In genomic region chr2:229980440-229981184, GRCh38 we compare ENCODE assay signal across 8 cellular contexts. TPM values are rescaled to one million over a fixed set of nuclear protein-coding genes. Genes with fewer than 3 reads are reported as not detected.
DNase-seq lines count a peak whose midpoint lies in the region; ATAC-seq, FAIRE-seq and TF ChIP-seq lines count a peak whose summit lies in the region.

No MANE protein-coding gene starts in this region.

- H3K36me3 ChIP-seq in cardiac muscle cell (no peaks in the 10 kb centered on the region), gastrocnemius medialis (no peaks in the 10 kb centered on the region)

- TF ChIP-seq POLR2A in gastrocnemius medialis (IDR thresholded peaks at IDR 0.05), result no peak

- H3K4me1 Mint-ChIP-seq in CD4-positive, alpha-beta T cell (ENCODE audit: low read depth), result peaks cover 5% of the 10 kb centered on the region

- ATAC-seq in gastrocnemius medialis, result peak; percentile 83 to 87
- ATAC-seq in CD4-positive, alpha-beta T cell (ENCODE audit: poor library complexity), result no peak

- no peak overlapping the region for H3K4me3 Mint-ChIP-seq in CD4-positive, alpha-beta T cell

- no peak overlapping the region for H3K27ac Mint-ChIP-seq in CD4-positive, alpha-beta T cell

- POLR2A ChIA-PET in CD4-positive, alpha-beta T cell (lab: Charles Lee), result no interaction called here

- no peaks in the 10 kb centered on the region for H3K27me3 ChIP-seq in cardiac muscle cell
- no peaks in the 10 kb centered on the region for H3K27me3 ChIP-seq in gastrocnemius medialis
- no peaks in the 10 kb centered on the region for H3K27me3 ChIP-seq in CD4-positive, alpha-beta T cell (ENCODE audit: control insufficient read depth, insufficient read depth, low read length)

- no peaks in the 10 kb centered on the region for H3K36me3 Mint-ChIP-seq in CD4-positive, alpha-beta T cell (ENCODE audit: low read depth)

- CTCF ChIA-PET in CD4-positive, alpha-beta T cell (lab: Charles Lee), result no interaction called here

- no peak for FAIRE-seq in HTR-8/SVneo (lab: Jason Lieb, UNC)

- H3K27ac ChIP-seq in cardiac muscle cell (peak overlapping the region; percentile 42), gastrocnemius medialis (peak overlapping the region; percentile 24 to 54 (median 48))
- H3K27ac ChIP-seq in CD4-positive, alpha-beta T cell (ENCODE audit: low read depth, low read length), result no peak overlapping the region

- in situ Hi-C loops in gastrocnemius medialis (cut with MboI; ENCODE audit: low sequenced_read_pairs in 4 of 4), result no loop called here

- intact Hi-C loops in gastrocnemius medialis (cut with DNase I; ENCODE audit: low total_unique reads), result no loop called here
- intact Hi-C loops in CD4-positive, alpha-beta T cell (cut with DNase I, micrococcal nuclease), result no loop called here

- no peaks in the 10 kb centered on the region for H3K9me3 Mint-ChIP-seq in CD4-positive, alpha-beta T cell

- H3K4me3 ChIP-seq in cardiac muscle cell, result no peak overlapping the region
- H3K4me3 ChIP-seq in gastrocnemius medialis, result no peak overlapping the region

- TF ChIP-seq CTCF in cardiac muscle cell (IDR thresholded peaks at IDR 0.05; ENCODE audit: low read depth, low read length) (no peak), gastrocnemius medialis (IDR thresholded peaks at IDR 0.05 in 4 of 5, conservative IDR thresholded peaks at IDR 0.05 in 1 of 5) (no peak)
- no peak for TF ChIP-seq CTCF in CD4-positive, alpha-beta T cell (IDR thresholded peaks at IDR 0.05)

- H3K27me3 Mint-ChIP-seq in CD4-positive, alpha-beta T cell, result no peaks in the 10 kb centered on the region

- peaks cover 6% of the 10 kb centered on the region for H3K4me1 ChIP-seq in cardiac muscle cell (ENCODE audit: low read depth)
- H3K4me1 ChIP-seq in gastrocnemius medialis, result peaks cover 0 to 3% of the 10 kb centered on the region in 2 donors

- DNase-seq in ELF-1 (ENCODE audit: low read depth, low spot score) (peak; percentile 74), HTR-8/SVneo (ENCODE audit: insufficient read length, low spot score) (peak; percentile 61), cardiac muscle cell (ENCODE audit: low read depth in 1 of 2, low spot score in 1 of 2) (peak; percentile 49 to 87), gastrocnemius medialis (peak; percentile 5 to 22), dedifferentiated amniotic fluid mesenchymal stem cell (ENCODE audit: extremely low spot score) (no peak), NCI-H1930 (lab: John Stamatoyannopoulos, UW) (no peak)
- DNase-seq in activated CD4-positive, alpha-beta T cell treated with anti-CD3 and anti-CD28 coated beads, Interleukin-2, amount 50 U/mL, for 48 hours, result peak; percentile 6 to 32
- no peak for DNase-seq in CD4-positive, alpha-beta T cell

- H3K9me3 ChIP-seq in cardiac muscle cell (ENCODE audit: low read depth) (no peaks in the 10 kb centered on the region), gastrocnemius medialis (no peaks in the 10 kb centered on the region)
- no peaks in the 10 kb centered on the region for H3K9me3 ChIP-seq in CD4-positive, alpha-beta T cell (ENCODE audit: control insufficient read depth, low read length)

RNA-seq across cellular contexts. Expression of gene FBXO36, which starts 58.3 kb away (rescaled TPM):
- total RNA-seq in cardiac muscle cell (2.8 and 5.7 TPM in 2 replicates), gastrocnemius medialis (1 to 10 TPM in 2 of 4 donors, under 1 TPM in 2; 0.64 to 2.2 (median 0.98) TPM)
- 4.8 and 10.1 TPM in 2 replicates for polyA plus RNA-seq in cardiac muscle cell
- under 1 TPM; 0.52 to 0.84 TPM for total RNA-seq in CD4-positive, alpha-beta T cell

RNA-seq across cellular contexts. Expression of gene TRIP12, which starts 58.8 kb away (rescaled TPM):
- total RNA-seq in cardiac muscle cell (92.6 and 190 TPM in 2 replicates), gastrocnemius medialis (100 to 1,000 TPM; 122 to 152 (median 141) TPM)
- polyA plus RNA-seq in cardiac muscle cell, result 57.5 and 81.8 TPM in 2 replicates
- total RNA-seq in CD4-positive, alpha-beta T cell, result 100 to 1,000 TPM; 151 to 178 TPM

Comparison
In these comparisons a context has a peak if more than half of its experiments do, and no peak if none do; other contexts are left out.
1. DNase-seq: peak in ELF-1 (single experiment), HTR-8/SVneo (single experiment), activated CD4-positive, alpha-beta T cell treated with anti-CD3 and anti-CD28 coated beads, Interleukin-2, amount 50 U/mL, for 48 hours (2 of 2), cardiac muscle cell (2 of 2) and gastrocnemius medialis (2 of 2); none in dedifferentiated amniotic fluid mesenchymal stem cell (single experiment), CD4-positive, alpha-beta T cell (0 of 10) and NCI-H1930 (0 of 2).